ENCODE assay signal across 1 cellular context in genomic region chr11:97968071-97968470, GRCh38.
TF ChIP-seq lines count a peak whose summit lies in the region.

No MANE protein-coding gene starts in this region.

TF ChIP-seq in IMR-90, 13 proteins besides CTCF, POLR2A, EP300 and RAD21 (continued from another document):
- TF ChIP-seq ELK1 (IDR thresholded peaks at IDR 0.05; ENCODE audit: borderline replicate concordance, low read depth, low read length): no peak
- no peak for TF ChIP-seq NFE2L2 (IDR thresholded peaks at IDR 0.05; ENCODE audit: low read depth, low read length)
- no peak for TF ChIP-seq USF2 (IDR thresholded peaks at IDR 0.05; ENCODE audit: low read depth, low read length)
- no peak for TF ChIP-seq RCOR1 (IDR thresholded peaks at IDR 0.05; ENCODE audit: insufficient replicate concordance, low read length)
- TF ChIP-seq MXI1 (IDR thresholded peaks at IDR 0.05; ENCODE audit: borderline replicate concordance, low read depth, low read length): no peak
- no peak for TF ChIP-seq FOS (IDR thresholded peaks at IDR 0.05; ENCODE audit: low read depth, low read length)
- TF ChIP-seq MAFK (IDR thresholded peaks at IDR 0.05; ENCODE audit: low read depth, low read length): no peak
- TF ChIP-seq SMC3 (IDR thresholded peaks at IDR 0.05; ENCODE audit: low read depth, low read length): no peak
- no peak for TF ChIP-seq MAZ (IDR thresholded peaks at IDR 0.05; ENCODE audit: borderline replicate concordance, low read depth, low read length)
